Comparison of ENCODE assay signal across 18 cellular contexts in genomic region chrX:17104433-17104832, GRCh38.
DNase-seq lines count a peak whose midpoint lies in the region; ATAC-seq, FAIRE-seq and TF ChIP-seq lines count a peak whose summit lies in the region.
"Had no signal": no experiment of that assay in that cellular context is flagged by ENCODE, and none has a peak within 500 bp of the region (broad histone marks: within the 10 kb centered on the region; RNA-seq: fewer than 3 reads in every experiment).

No MANE protein-coding gene starts in this region.

- H3K36me3 ChIP-seq in Karpas-422 (ENCODE audit: insufficient read depth, low read length) = no peaks in the 10 kb centered on the region
- H3K36me3 ChIP-seq in H1 (ENCODE audit: control insufficient read depth in 2 of 4, insufficient read depth in 4 of 4, low read length in 3 of 4) = no peaks in the 10 kb centered on the region

- no peaks in the 10 kb centered on the region for H3K9me3 Mint-ChIP-seq in activated naive CD4-positive, alpha-beta T cell treated with anti-CD3 and anti-CD28 coated beads, Interleukin-2, amount 50 U/mL, for 72 hours
- H3K9me3 Mint-ChIP-seq: CD4-positive, alpha-beta T cell had no signal

- no peak overlapping the region for H4K5ac ChIP-seq in H1 (ENCODE audit: insufficient read length, low read depth, low read length)

- no peak overlapping the region for H3K18ac ChIP-seq in H1 (ENCODE audit: extremely low read depth, low read length)

- H2BK20ac ChIP-seq in H1 (ENCODE audit: low read length) = no peak overlapping the region

- ATAC-seq in GM18870 (IDR thresholded peaks at IDR 0.05; ENCODE audit: unreplicated experiment) (peak; percentile 48), GM21619 (IDR thresholded peaks at IDR 0.05; ENCODE audit: unreplicated experiment) (peak; percentile 51), GM18498 (IDR thresholded peaks at IDR 0.05; ENCODE audit: unreplicated experiment) (no peak), HG03521 (IDR thresholded peaks at IDR 0.05; ENCODE audit: unreplicated experiment) (no peak)
- no peak for ATAC-seq in activated naive CD4-positive, alpha-beta T cell treated with anti-CD3 and anti-CD28 coated beads, Interleukin-2, amount 50 U/mL, for 72 hours
- ATAC-seq: HCT116, K562 had no signal

- H3K27me3 ChIP-seq in Karpas-422 (ENCODE audit: low read length) (no peaks in the 10 kb centered on the region), H1 (replicated peaks in 1 of 4; ENCODE audit: control insufficient read depth in 3 of 4, extremely low read depth in 1 of 4, insufficient read depth in 3 of 4, low read length in 3 of 4) (no peaks in the 10 kb centered on the region)

- no peak overlapping the region for H3K4ac ChIP-seq in H1 (replicated peaks; ENCODE audit: insufficient read length, low read depth, low read length)

- 100% methylated on average over 4 of the region's 4 CpGs; no CpG with 5 or more reads in 1 of the 2 experiments for WGBS in H1 (ENCODE audit: extremely low coverage in 1 of 2, insufficient coverage in 1 of 2, insufficient read length in 1 of 2, insufficient replicate concordance in 2 of 2, low coverage in 1 of 2, low lambda C conversion rate in 2 of 2, missing lambda C conversion rate in 1 of 2), 2 experiments

- H4K8ac ChIP-seq in H1 (ENCODE audit: extremely low read depth, insufficient read depth, low read length) = no peak overlapping the region

- no peak overlapping the region for H2BK5ac ChIP-seq in H1 (ENCODE audit: low read depth, low read length)

- H3K4me2 ChIP-seq in Karpas-422 (ENCODE audit: low read depth, low read length, poor library complexity, severe bottlenecking) (peak overlapping the region; percentile 25), H1 (ENCODE audit: insufficient read depth in 1 of 2, low read depth in 2 of 2, low read length in 2 of 2) (no peak overlapping the region)

- H3K23ac ChIP-seq in H1 (ENCODE audit: insufficient read length) = no peak overlapping the region

- no peak for TF ChIP-seq EP300 in H1 (IDR thresholded peaks at IDR 0.05; ENCODE audit: borderline replicate concordance in 1 of 2, low read depth in 2 of 2, low read length in 2 of 2)

- DNase-seq in Karpas-422 (peak; percentile 48), H1 (ENCODE audit: low read depth in 1 of 2, low spot score in 2 of 2) (no peak)
- DNase-seq in activated naive CD4-positive, alpha-beta T cell treated with anti-CD3 and anti-CD28 coated beads, Interleukin-2, amount 50 U/mL, for 72 hours (ENCODE audit: low spot score in 2 of 2) = no peak
- DNase-seq: C1 segment of cervical spinal cord; Calu3; CD4-positive, alpha-beta T cell; DMS 273 treated with DMSO at 0.1 percent for 48 hours; Kasumi-1 had no signal

- H3K9ac ChIP-seq in Karpas-422 (ENCODE audit: low read length) (no peak overlapping the region), H1 (replicated peaks in 1 of 4; ENCODE audit: extremely low read depth in 1 of 4, low read depth in 3 of 4, low read length in 3 of 4) (no peak overlapping the region)

- H3K36me3 Mint-ChIP-seq in activated naive CD4-positive, alpha-beta T cell treated with anti-CD3 and anti-CD28 coated beads, Interleukin-2, amount 50 U/mL, for 72 hours = no peaks in the 10 kb centered on the region

- H3K79me2 ChIP-seq in Karpas-422 (ENCODE audit: low read length) = no peaks in the 10 kb centered on the region
- H3K79me2 ChIP-seq in H1 (ENCODE audit: control insufficient read depth in 1 of 2, insufficient read depth in 2 of 2, low read length in 2 of 2) = no peaks in the 10 kb centered on the region

- no peak overlapping the region for H3K14ac ChIP-seq in H1 (ENCODE audit: insufficient read length)

- no peak overlapping the region for H3K27ac ChIP-seq in Karpas-422 (ENCODE audit: low read length)
- H3K27ac ChIP-seq in H1 (ENCODE audit: low read depth, low read length) = no peak overlapping the region

- CTCF ChIA-PET in H1 (lab: Charles Lee; ENCODE audit: partially characterized antibody) = interaction anchor here (0.6 to 1.3 kb wide), 2 partner anchors 22 to 621 kb away, joined by 3 to 6 read pairs; no protein-coding TSS in a partner anchor

- no peak overlapping the region for H2BK12ac ChIP-seq in H1 (ENCODE audit: low read depth, low read length)

- H2AFZ ChIP-seq in Karpas-422 (ENCODE audit: low read length) (0 out of 2 replicates have a peak overlapping the region, but pooled peaks have one; percentile 35), H1 (ENCODE audit: low read length) (no peak overlapping the region)

- no peaks in the 10 kb centered on the region for H4K20me1 ChIP-seq in Karpas-422 (ENCODE audit: insufficient read depth, low read depth, low read length)
- no peaks in the 10 kb centered on the region for H4K20me1 ChIP-seq in H1 (replicated peaks in 1 of 2; ENCODE audit: control insufficient read depth in 1 of 2, insufficient read depth in 2 of 2, low read length in 2 of 2)

- no peak for TF ChIP-seq POLR2A in H1 (IDR thresholded peaks at IDR 0.05; ENCODE audit: control extremely low read depth in 1 of 2, low read depth in 2 of 2, low read length in 2 of 2)

- H3K9me2 ChIP-seq in Karpas-422 (replicated peaks; ENCODE audit: insufficient read depth, low read length) = no peaks in the 10 kb centered on the region

- no peak overlapping the region for H2BK120ac ChIP-seq in H1 (replicated peaks; ENCODE audit: low read depth, low read length)

- H3K79me1 ChIP-seq in H1 (ENCODE audit: low read depth, low read length) = no peaks in the 10 kb centered on the region

- H3K56ac ChIP-seq in H1 (replicated peaks; ENCODE audit: insufficient read length, low read depth, low read length) = no peak overlapping the region

- TF ChIP-seq RAD21 in H1 (IDR thresholded peaks at IDR 0.05 in 1 of 2, conservative IDR thresholded peaks at IDR 0.05 in 1 of 2; ENCODE audit: low read depth in 2 of 2, low read length in 2 of 2) = no peak

- POLR2A ChIA-PET in H1 (lab: Charles Lee; ENCODE audit: partially characterized antibody) = no interaction called here

- H3K9me3 ChIP-seq in Karpas-422 (ENCODE audit: low read length) (no peaks in the 10 kb centered on the region), H1 (ENCODE audit: insufficient read depth in 2 of 2, low read depth in 1 of 2, low read length in 1 of 2) (peaks cover 0 to 3% of the 10 kb centered on the region in 2 experiments; a peak in 1 of 4 replicates)

- H2AK5ac ChIP-seq in H1 (ENCODE audit: low read depth, low read length) = no peak overlapping the region

- H2BK15ac ChIP-seq in H1 (ENCODE audit: low read length) = no peak overlapping the region

- H3K23me2 ChIP-seq in H1 (ENCODE audit: low read depth, low read length) = no peaks in the 10 kb centered on the region

- H3K4me3 ChIP-seq in Karpas-422 (ENCODE audit: low read length) (no peak overlapping the region), H1 (ENCODE audit: extremely low read depth in 1 of 4, insufficient read depth in 2 of 4, low read depth in 3 of 4, low read length in 4 of 4) (no peak overlapping the region)
- H3K4me3 ChIP-seq: K562 had no signal

- FAIRE-seq in H1 (lab: Jason Lieb, UNC) = peak; percentile 7
- FAIRE-seq: A204.1, GM12891, H54, K562 had no signal

- no peak for TF ChIP-seq CTCF in H1 (IDR thresholded peaks at IDR 0.05; ENCODE audit: control extremely low read depth in 1 of 3, insufficient read depth in 1 of 3, low read depth in 1 of 3, low read length in 3 of 3)

- peaks cover 11% of the 10 kb centered on the region for H3K4me1 ChIP-seq in Karpas-422 (ENCODE audit: low read length)
- H3K4me1 ChIP-seq in H1 (replicated peaks in 1 of 4; ENCODE audit: control insufficient read depth in 3 of 4, insufficient read depth in 4 of 4, low read length in 3 of 4) = no peaks in the 10 kb centered on the region

- no peak overlapping the region for H4K91ac ChIP-seq in H1 (replicated peaks; ENCODE audit: insufficient read length, low read length)

- no peak overlapping the region for H3K27ac Mint-ChIP-seq in activated naive CD4-positive, alpha-beta T cell treated with anti-CD3 and anti-CD28 coated beads, Interleukin-2, amount 50 U/mL, for 72 hours
- H3K27ac Mint-ChIP-seq: B cell; CD4-positive, alpha-beta T cell had no signal

TF ChIP-seq in H1, 55 proteins besides CTCF, POLR2A, EP300 and RAD21:
- TF ChIP-seq MAFK (IDR thresholded peaks at IDR 0.05; ENCODE audit: low read depth, low read length) (no peak), SRF (IDR thresholded peaks at IDR 0.05; ENCODE audit: low read depth, low read length) (no peak), CHD2 (IDR thresholded peaks at IDR 0.05; ENCODE audit: low read length) (no peak), KDM4A (IDR thresholded peaks at IDR 0.05; ENCODE audit: low read depth, low read length, severe bottlenecking) (no peak), RBBP5 (IDR thresholded peaks at IDR 0.05; ENCODE audit: borderline replicate concordance, low read depth, low read length) (no peak), JUND (IDR thresholded peaks at IDR 0.05; ENCODE audit: low read length) (no peak), PHF8 (conservative IDR thresholded peaks at IDR 0.05; ENCODE audit: low read depth, low read length) (no peak), FOSL1 (IDR thresholded peaks at IDR 0.05; ENCODE audit: insufficient read depth, low read depth, low read length) (no peak), RNF2 (IDR thresholded peaks at IDR 0.05; ENCODE audit: borderline replicate concordance, low read depth, low read length, missing control alignments, poor library complexity, severe bottlenecking) (no peak), SUZ12 (IDR thresholded peaks at IDR 0.05; ENCODE audit: low read length) (no peak), POLR2AphosphoS5 (IDR thresholded peaks at IDR 0.05; ENCODE audit: low read depth, low read length) (no peak), HDAC2 (IDR thresholded peaks at IDR 0.05; ENCODE audit: borderline replicate concordance in 1 of 2, low read depth in 2 of 2, low read length in 2 of 2) (no peak), NRF1 (IDR thresholded peaks at IDR 0.05; ENCODE audit: low read depth, low read length) (no peak)

Comparison
In these comparisons a context has a peak if more than half of its experiments do, and no peak if none do; other contexts are left out.
1. ATAC-seq: peak in GM18870 (single experiment) and GM21619 (single experiment); none in GM18498 (single experiment), HG03521 (single experiment) and activated naive CD4-positive, alpha-beta T cell treated with anti-CD3 and anti-CD28 coated beads, Interleukin-2, amount 50 U/mL, for 72 hours (0 of 2).